Comparison of ENCODE assay signal across 9 cellular contexts in genomic region chr2:112254466-112255240, GRCh38. TPM values are rescaled to one million over a fixed set of nuclear protein-coding genes. Genes with fewer than 3 reads are reported as not detected.
DNase-seq lines count a peak whose midpoint lies in the region; ATAC-seq, FAIRE-seq and TF ChIP-seq lines count a peak whose summit lies in the region.
"Had no signal": no experiment of that assay in that cellular context is flagged by ENCODE, and none has a peak within 500 bp of the region (broad histone marks: within the 10 kb centered on the region; RNA-seq: fewer than 3 reads in every experiment).

ZC3H8 (minus strand) TSS chr2:112255042; CDS start chr2:112254981, 61 bp downstream.

- H3K9me3 ChIP-seq in BE2C: no peaks in the 10 kb centered on the region
- no peaks in the 10 kb centered on the region for H3K9me3 ChIP-seq in kidney (ENCODE audit: control insufficient read depth in 1 of 2, low read length in 2 of 2)

- intact Hi-C loops in kidney (cut with DNase I): no loop called here

- peak within 1 kb of the TSS; percentile 51 to 80 for H3K9ac ChIP-seq in kidney (ENCODE audit: low read length in 2 of 2)

- H3K4me3 ChIP-seq in BE2C (ENCODE audit: low read depth, low read length) (peak within 1 kb of the TSS; percentile 78), kidney (ENCODE audit: low read length in 2 of 2) (peak within 1 kb of the TSS; percentile 88 to 89)

- DNase-seq in BE2C (peak; percentile 91), NCI-H510A (lab: John Stamatoyannopoulos, UW) (peak; percentile 77), cerebellar nuclear complex (lab: John Stamatoyannopoulos, UW) (peak; percentile 16 to 83), kidney (peak; percentile 97)
- peak; percentile 94 for DNase-seq in activated CD4-positive, alpha-beta T cell treated with anti-CD3 and anti-CD28 coated beads for 1 hour
- DNase-seq in stimulated activated CD4-positive, alpha-beta T cell treated with anti-CD3 and anti-CD28 coated beads, Interleukin-15, amount 100 ng/mL, for 24 hours: peak; percentile 97

- H3K4me1 ChIP-seq in BE2C (no peaks in the 10 kb centered on the region; the same call in none of the 2 replicates), kidney (ENCODE audit: control insufficient read depth in 1 of 2, insufficient read depth in 1 of 2, low read depth in 1 of 2, low read length in 2 of 2) (peaks cover 4 to 9% of the 10 kb centered on the region in 2 donors)

- no peaks in the 10 kb centered on the region for H3K36me3 ChIP-seq in BE2C
- H3K36me3 ChIP-seq in kidney (ENCODE audit: control insufficient read depth in 1 of 2, insufficient read depth in 2 of 2, low read length in 2 of 2): no peaks in the 10 kb centered on the region

- TF ChIP-seq CTCF in BE2C (IDR thresholded peaks at IDR 0.05; ENCODE audit: low read depth, low read length) (no peak), kidney (IDR thresholded peaks at IDR 0.05; ENCODE audit: borderline replicate concordance, extremely low read depth, insufficient read depth) (no peak)

- H3K27me3 ChIP-seq in BE2C: no peaks in the 10 kb centered on the region

- FAIRE-seq in kidney (lab: Jason Lieb, UNC): no peak
- FAIRE-seq: islet of Langerhans had no signal

- peak; percentile 93 for ATAC-seq in HG03432 (IDR thresholded peaks at IDR 0.05; ENCODE audit: unreplicated experiment)

- TF ChIP-seq POLR2A in GM19193 (IDR thresholded peaks at IDR 0.05; ENCODE audit: extremely low read depth, insufficient read depth, insufficient read length): peak; percentile 91

- H3K27ac ChIP-seq in kidney (ENCODE audit: low read depth in 2 of 2, low read length in 2 of 2): peak within 1 kb of the TSS; percentile 77 to 89

RNA-seq across cellular contexts. Expression of gene ZC3H8, which starts in this region (rescaled TPM):
- 8.1 TPM for polyA plus RNA-seq in BE2C (2012; ENCODE audit: insufficient read depth, insufficient read length, low read depth)
- total RNA-seq in kidney: 6.8 TPM
- polyA plus RNA-seq in kidney (ENCODE audit: insufficient read depth, low read depth, low replicate concordance): 8.3 TPM

Comparison
In these comparisons a context has a peak if more than half of its experiments do, and no peak if none do; other contexts are left out.
1. Peak in every context shown above with its lines: DNase-seq, ATAC-seq, H3K4me3 ChIP-seq and H3K27ac ChIP-seq.